ENCODE assay signal across 11 cellular contexts in genomic region chr9:37262410-37262809, GRCh38.
DNase-seq lines count a peak whose midpoint lies in the region; ATAC-seq and TF ChIP-seq lines count a peak whose summit lies in the region.
"Had no signal": no experiment of that assay in that cellular context is flagged by ENCODE, and none has a peak within 500 bp of the region (broad histone marks: within the 10 kb centered on the region; RNA-seq: fewer than 3 reads in every experiment).

No MANE protein-coding gene starts in this region.

- ATAC-seq in GM21619 (IDR thresholded peaks at IDR 0.05; ENCODE audit: unreplicated experiment): no peak

- no peak overlapping the region for H3K4me3 ChIP-seq in NT2/D1 (ENCODE audit: insufficient read length, low read depth)
- H3K4me3 ChIP-seq in prostate gland: no peak overlapping the region

- H3K27me3 ChIP-seq in NT2/D1 (ENCODE audit: insufficient read depth, insufficient read length): no peaks in the 10 kb centered on the region
- H3K27me3 ChIP-seq in prostate gland (replicated peaks; ENCODE audit: insufficient read depth): no peaks in the 10 kb centered on the region
- H3K27me3 ChIP-seq: neutrophil had no signal

- TF ChIP-seq CTCF in prostate gland (IDR thresholded peaks at IDR 0.05): peak in 3 of 4 experiments; percentile 28 to 42 (median 35)

- H3K9me3 ChIP-seq in NT2/D1 (ENCODE audit: insufficient read depth, low read length) (no peaks in the 10 kb centered on the region), prostate gland (no peaks in the 10 kb centered on the region)
- H3K9me3 ChIP-seq: neutrophil had no signal

- DNase-seq in DMS 273 (lab: John Stamatoyannopoulos, UW; ENCODE audit: unreplicated experiment) (peak; percentile 30), DMS 273 treated with DMSO at 0.1 percent for 48 hours (lab: John Stamatoyannopoulos, UW) (no peak), NT2/D1 (ENCODE audit: low read depth, low spot score) (peak; percentile 16), erythroblast (lab: John Stamatoyannopoulos, UW) (peak; percentile 10 to 29), prostate gland (ENCODE audit: low spot score) (no peak), T1000 (lab: John Stamatoyannopoulos, UW) (no peak)
- no peak for DNase-seq in stimulated activated CD4-positive, alpha-beta T cell treated with anti-CD3 and anti-CD28 coated beads, Interleukin-4, amount 100 ng/mL, for 24 hours
- DNase-seq: activated naive CD8-positive, alpha-beta T cell treated with anti-CD3 and anti-CD28 coated beads, Interleukin-2, amount 10 ng/mL, durations not matched to agents 7 days and 5 days; trophoblast cell had no signal

- no peak for TF ChIP-seq POLR2A in erythroblast (IDR thresholded peaks at IDR 0.05; ENCODE audit: low read length)
- TF ChIP-seq POLR2A in prostate gland (IDR thresholded peaks at IDR 0.05): no peak

- intact Hi-C loops in prostate gland (cut with DNase I): no loop called here

- no peak overlapping the region for H3K27ac ChIP-seq in prostate gland
- H3K27ac ChIP-seq: neutrophil had no signal

- H3K4me1 ChIP-seq in NT2/D1 (ENCODE audit: insufficient read depth, insufficient read length): no peaks in the 10 kb centered on the region
- H3K4me1 ChIP-seq in prostate gland (replicated peaks): no peaks in the 10 kb centered on the region

- 55% methylated on average over 4 of the region's 4 CpGs for WGBS in prostate gland

- no peaks in the 10 kb centered on the region for H3K36me3 ChIP-seq in NT2/D1 (ENCODE audit: insufficient read depth, insufficient read length, low read length)
- H3K36me3 ChIP-seq in prostate gland: no peaks in the 10 kb centered on the region
- H3K36me3 ChIP-seq: neutrophil had no signal

- no peak overlapping the region for H3K9ac ChIP-seq in NT2/D1 (ENCODE audit: insufficient read length, low read depth)

Comparison
In these comparisons a context has a peak if more than half of its experiments do, and no peak if none do; other contexts are left out.
1. DNase-seq: peak in DMS 273 (single experiment), NT2/D1 (single experiment) and erythroblast (2 of 2); none in DMS 273 treated with DMSO at 0.1 percent for 48 hours (single experiment), prostate gland (single experiment), stimulated activated CD4-positive, alpha-beta T cell treated with anti-CD3 and anti-CD28 coated beads, Interleukin-4, amount 100 ng/mL, for 24 hours (single experiment) and T1000 (single experiment).